19 cellular contexts compared by ENCODE assay signal in genomic region chr10:52573347-52573746, GRCh38.
"Had no signal": no experiment of that assay in that cellular context is flagged by ENCODE, and none has a peak within 500 bp of the region (broad histone marks: within the 10 kb centered on the region; RNA-seq: fewer than 3 reads in every experiment).

No MANE protein-coding gene starts in this region.

- H3K9me3 ChIP-seq: esophagus muscularis mucosa, lower lobe of right lung, neutrophil, sigmoid colon, spleen, testis had no signal

- H3K4me1 ChIP-seq: esophagus muscularis mucosa, lower lobe of right lung, sigmoid colon, spleen, testis had no signal

- H3K4me3 ChIP-seq: coronary artery, esophagus muscularis mucosa, lower lobe of right lung, sigmoid colon, spleen, testis had no signal

- H3K36me3 ChIP-seq: brain microvascular endothelial cell, esophagus muscularis mucosa, lower lobe of right lung, neutrophil, sigmoid colon, spleen had no signal

- DNase-seq: activated B cell treated with CpG ODN at 0.5 μM for 24 hours; activated CD4-positive, alpha-beta T cell treated with anti-CD3 and anti-CD28 coated beads for 48 hours; activated CD8-positive, alpha-beta T cell treated with anti-CD3 and anti-CD28 coated beads for 36 hours; activated naive CD4-positive, alpha-beta T cell treated with anti-CD3 and anti-CD28 coated beads for 36 hours; activated naive CD8-positive, alpha-beta T cell treated with anti-CD3 and anti-CD28 coated beads, Interleukin-2, amount 50 U/mL, for 24 hours; activated T-cell treated with anti-CD3 and anti-CD28 coated beads, Interleukin-2, amount 50 U/mL, for 1 hour; aorta; brain microvascular endothelial cell; glutamatergic neuron; hippocampal formation; islet precursor cell; lower lobe of right lung; sigmoid colon; spleen; stimulated activated CD4-positive, alpha-beta T cell treated with anti-CD3 and anti-CD28 coated beads, Interleukin-4, amount 100 ng/mL, for 4 hours; testis had no signal

- H3K27ac ChIP-seq: brain microvascular endothelial cell, coronary artery, esophagus muscularis mucosa, lower lobe of right lung, neutrophil, sigmoid colon, spleen, testis had no signal

- H3K27me3 ChIP-seq: brain microvascular endothelial cell, neutrophil, sigmoid colon, spleen, testis had no signal
